Comparison of ENCODE assay signal across 7 cellular contexts in genomic region chr2:111119847-111120252, GRCh38. TPM values are rescaled to one million over a fixed set of nuclear protein-coding genes. Genes with fewer than 3 reads are reported as not detected.
A peak's percentile ranks its signal among the peaks of the same experiment; 100 is the strongest.
DNase-seq lines count a peak whose midpoint lies in the region; ATAC-seq and TF ChIP-seq lines count a peak whose summit lies in the region.

No MANE protein-coding gene starts in this region.

- peaks cover 27% of the 10 kb centered on the region for H3K36me3 Mint-ChIP-seq in T-helper 1 cell treated with Interleukin-12 subunit alpha and Interleukin-12 subunit beta and Interleukin-4 antibody, amounts not matched to agents 30 μg/mL and 1 μg/mL, for 36 hours (ENCODE audit: low read depth)

- H4K20me1 ChIP-seq in HCT116 (ENCODE audit: insufficient read depth), result peaks cover 5% of the 10 kb centered on the region; the same call in 1 of the 2 replicates

- H3K27me3 Mint-ChIP-seq in T-helper 1 cell treated with Interleukin-12 subunit alpha and Interleukin-12 subunit beta and Interleukin-4 antibody, amounts not matched to agents 30 μg/mL and 1 μg/mL, for 36 hours (ENCODE audit: low read depth), result peaks cover 53% of the 10 kb centered on the region

- peak overlapping the region; percentile 41 for H2AFZ ChIP-seq in HCT116 (ENCODE audit: low read depth, low read length, poor library complexity, severe bottlenecking)

- no peaks in the 10 kb centered on the region for H3K9me2 ChIP-seq in HCT116 (ENCODE audit: insufficient read depth)

- TF ChIP-seq CTCF in HCT116 (IDR thresholded peaks at IDR 0.05 in 2 of 3, conservative IDR thresholded peaks at IDR 0.05 in 1 of 3; ENCODE audit: borderline replicate concordance in 1 of 3, insufficient read depth in 1 of 3, low read depth in 2 of 3, low read length in 2 of 3) (no peak), fibroblast of pulmonary artery (IDR thresholded peaks at IDR 0.05; ENCODE audit: low read length, missing control alignments) (no peak), gastrocnemius medialis (IDR thresholded peaks at IDR 0.05 in 4 of 5, conservative IDR thresholded peaks at IDR 0.05 in 1 of 5) (no peak)

- CTCF ChIA-PET in HCT116 (lab: Charles Lee), result interaction anchor here (1.2 kb wide), 1 partner anchor 91 kb away, joined by 3 read pairs; no protein-coding TSS in a partner anchor

- H3K9me3 Mint-ChIP-seq in T-helper 1 cell treated with Interleukin-12 subunit alpha and Interleukin-12 subunit beta and Interleukin-4 antibody, amounts not matched to agents 30 μg/mL and 1 μg/mL, for 36 hours, result no peaks in the 10 kb centered on the region

- H3K4me1 Mint-ChIP-seq in T-helper 1 cell treated with Interleukin-12 subunit alpha and Interleukin-12 subunit beta and Interleukin-4 antibody, amounts not matched to agents 30 μg/mL and 1 μg/mL, for 36 hours (ENCODE audit: low read depth), result peaks cover 46% of the 10 kb centered on the region

- peak overlapping the region; percentile 51; the same call in 1 of the 2 replicates for H3K27ac ChIP-seq in HCT116 (ENCODE audit: low read depth, low read length)
- H3K27ac ChIP-seq in gastrocnemius medialis, result peak overlapping the region; percentile 77 to 99 (median 90)

- intact Hi-C loops in HCT116 (cut with micrococcal nuclease) (loop anchor here (5.0 kb wide), 1 partner anchor 443 kb away; the partner anchor contains the start of gene BUB1), gastrocnemius medialis (cut with DNase I; ENCODE audit: low total_unique reads) (loop anchor here (1.0 to 10.0 kb wide), 4 partner anchors 19 to 585 kb away; no protein-coding TSS in a partner anchor)

- BruUV-seq in HCT116 (replicated peaks; lab: Mats Ljungman, UMichigan), result no TSS peak

- H3K36me3 ChIP-seq in HCT116 (ENCODE audit: control insufficient read depth in 1 of 2, insufficient read depth in 2 of 2, low read length in 2 of 2) (peaks cover 4 to 12% of the 10 kb centered on the region in 2 experiments; a peak in 2 of 4 replicates), gastrocnemius medialis (peaks cover 0 to 11% of the 10 kb centered on the region in 2 donors)

- TF ChIP-seq RAD21 in HCT116 (IDR thresholded peaks at IDR 0.05; ENCODE audit: low read depth), result no peak

- in situ Hi-C loops in gastrocnemius medialis (cut with MboI; ENCODE audit: low sequenced_read_pairs in 4 of 4) (loop anchor here (10.0 to 25.0 kb wide), 3 partner anchors 567 to 592 kb away; no protein-coding TSS in a partner anchor), G401 (cut with HindIII; ENCODE audit: low sequenced_read_pairs) (no loop called here)

- no peak for DNase-seq in HCT116 (ENCODE audit: low read depth, low spot score)
- DNase-seq in fibroblast of pulmonary artery (ENCODE audit: low read depth), result no peak
- no peak for DNase-seq in gastrocnemius medialis
- no peak for DNase-seq in NCI-H1048 (lab: John Stamatoyannopoulos, UW)
- DNase-seq in NCI-H1417 treated with DMSO at 0.1 percent for 48 hours (lab: John Stamatoyannopoulos, UW), result no peak
- no peak for DNase-seq in G401 (ENCODE audit: low spot score)

- POLR2A ChIA-PET in HCT116 (lab: Charles Lee), result interaction anchor here (0.7 kb wide), 1 partner anchor 548 kb away, joined by 3 read pairs; no protein-coding TSS in a partner anchor

- peak overlapping the region; percentile 40 to 93 for H3K4me3 ChIP-seq in HCT116 (replicated peaks in 1 of 2; ENCODE audit: low read depth in 1 of 2, low read length in 2 of 2)
- H3K4me3 ChIP-seq in fibroblast of pulmonary artery (replicated peaks; ENCODE audit: low read depth, low read length), result peak overlapping the region; percentile 56
- H3K4me3 ChIP-seq in gastrocnemius medialis, result peak overlapping the region; percentile 59 to 98 (median 82)

- TF ChIP-seq POLR2A in HCT116 (IDR thresholded peaks at IDR 0.05; ENCODE audit: borderline replicate concordance, extremely low read depth, insufficient read depth, insufficient read length), result no peak
- TF ChIP-seq POLR2A in gastrocnemius medialis (IDR thresholded peaks at IDR 0.05), result no peak

- H3K9me3 ChIP-seq in HCT116 (ENCODE audit: control insufficient read depth in 1 of 2, insufficient read depth in 1 of 2, low read depth in 1 of 2, low read length in 2 of 2) (no peaks in the 10 kb centered on the region), gastrocnemius medialis (no peaks in the 10 kb centered on the region)

- RAD21 ChIA-PET in HCT116 (lab: Charles Lee; ENCODE audit: low non-redundant PET in 1 of 2, low total read pairs in 2 of 2, uncharacterized antibody in 2 of 2, unreplicated experiment in 2 of 2), result no interaction called here

- peak overlapping the region; percentile 72 for H3K27ac Mint-ChIP-seq in T-helper 1 cell treated with Interleukin-12 subunit alpha and Interleukin-12 subunit beta and Interleukin-4 antibody, amounts not matched to agents 30 μg/mL and 1 μg/mL, for 36 hours

- H3K79me2 ChIP-seq in HCT116 (ENCODE audit: insufficient read depth, low read length), result peaks cover 33% of the 10 kb centered on the region

- peak overlapping the region; percentile 91 for H3K9ac ChIP-seq in HCT116 (ENCODE audit: low read length)

- H3K27me3 ChIP-seq in HCT116 (ENCODE audit: insufficient read depth, low read length) (no peaks in the 10 kb centered on the region), gastrocnemius medialis (peaks cover 0 to 5% (median 0%) of the 10 kb centered on the region in 3 donors)

- peaks cover 33 to 61% of the 10 kb centered on the region in 2 experiments for H3K4me1 ChIP-seq in HCT116 (ENCODE audit: control insufficient read depth in 1 of 2, insufficient read depth in 2 of 2, low read length in 2 of 2)
- H3K4me1 ChIP-seq in gastrocnemius medialis, result peaks cover 26 to 34% of the 10 kb centered on the region in 2 donors

- ATAC-seq in HCT116, result no peak
- ATAC-seq in gastrocnemius medialis, result no peak

- peak overlapping the region; percentile 100 for H3K4me2 ChIP-seq in HCT116 (ENCODE audit: low read length)

- H3K4me3 Mint-ChIP-seq in T-helper 1 cell treated with Interleukin-12 subunit alpha and Interleukin-12 subunit beta and Interleukin-4 antibody, amounts not matched to agents 30 μg/mL and 1 μg/mL, for 36 hours, result peak overlapping the region; percentile 87

TF ChIP-seq in HCT116, 20 proteins besides CTCF, POLR2A, EP300 and RAD21:
- TF ChIP-seq, protein P1, sequence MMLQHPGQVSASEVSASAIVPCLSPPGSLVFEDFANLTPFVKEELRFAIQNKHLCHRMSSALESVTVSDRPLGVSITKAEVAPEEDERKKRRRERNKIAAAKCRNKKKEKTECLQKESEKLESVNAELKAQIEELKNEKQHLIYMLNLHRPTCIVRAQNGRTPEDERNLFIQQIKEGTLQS (IDR thresholded peaks at IDR 0.05), result no peak
- TF ChIP-seq EZH2 (IDR thresholded peaks at IDR 0.05) (no peak), MAX (IDR thresholded peaks at IDR 0.05) (no peak), ELF1 (IDR thresholded peaks at IDR 0.05; ENCODE audit: borderline replicate concordance, low read depth) (no peak), TCF7L2 (IDR thresholded peaks at IDR 0.05; ENCODE audit: borderline replicate concordance, extremely low read depth, insufficient read depth, insufficient read length) (no peak), EZH2phosphoT487 (IDR thresholded peaks at IDR 0.05; ENCODE audit: borderline replicate concordance) (no peak), ZFX (IDR thresholded peaks at IDR 0.05) (no peak), CBX3 (IDR thresholded peaks at IDR 0.05; ENCODE audit: low read depth) (no peak), CEBPB (IDR thresholded peaks at IDR 0.05; ENCODE audit: low read depth) (no peak), SRF (IDR thresholded peaks at IDR 0.05; ENCODE audit: low read depth) (no peak), YY1 (IDR thresholded peaks at IDR 0.05; ENCODE audit: extremely low read depth, insufficient replicate concordance, low read depth, low read length) (no peak), SP1 (IDR thresholded peaks at IDR 0.05; ENCODE audit: low read depth) (no peak), POLR2AphosphoS5 (IDR thresholded peaks at IDR 0.05; ENCODE audit: low read depth, low read length) (no peak), JUND (IDR thresholded peaks at IDR 0.05) (no peak), ZNF274 (IDR thresholded peaks at IDR 0.05; ENCODE audit: low read depth, low read length) (no peak), EGR1 (IDR thresholded peaks at IDR 0.05; ENCODE audit: low read depth) (no peak), SIN3A (IDR thresholded peaks at IDR 0.05; ENCODE audit: low read depth) (no peak), FOSL1 (IDR thresholded peaks at IDR 0.05; ENCODE audit: low read depth) (no peak)
- TF ChIP-seq, protein P2, sequence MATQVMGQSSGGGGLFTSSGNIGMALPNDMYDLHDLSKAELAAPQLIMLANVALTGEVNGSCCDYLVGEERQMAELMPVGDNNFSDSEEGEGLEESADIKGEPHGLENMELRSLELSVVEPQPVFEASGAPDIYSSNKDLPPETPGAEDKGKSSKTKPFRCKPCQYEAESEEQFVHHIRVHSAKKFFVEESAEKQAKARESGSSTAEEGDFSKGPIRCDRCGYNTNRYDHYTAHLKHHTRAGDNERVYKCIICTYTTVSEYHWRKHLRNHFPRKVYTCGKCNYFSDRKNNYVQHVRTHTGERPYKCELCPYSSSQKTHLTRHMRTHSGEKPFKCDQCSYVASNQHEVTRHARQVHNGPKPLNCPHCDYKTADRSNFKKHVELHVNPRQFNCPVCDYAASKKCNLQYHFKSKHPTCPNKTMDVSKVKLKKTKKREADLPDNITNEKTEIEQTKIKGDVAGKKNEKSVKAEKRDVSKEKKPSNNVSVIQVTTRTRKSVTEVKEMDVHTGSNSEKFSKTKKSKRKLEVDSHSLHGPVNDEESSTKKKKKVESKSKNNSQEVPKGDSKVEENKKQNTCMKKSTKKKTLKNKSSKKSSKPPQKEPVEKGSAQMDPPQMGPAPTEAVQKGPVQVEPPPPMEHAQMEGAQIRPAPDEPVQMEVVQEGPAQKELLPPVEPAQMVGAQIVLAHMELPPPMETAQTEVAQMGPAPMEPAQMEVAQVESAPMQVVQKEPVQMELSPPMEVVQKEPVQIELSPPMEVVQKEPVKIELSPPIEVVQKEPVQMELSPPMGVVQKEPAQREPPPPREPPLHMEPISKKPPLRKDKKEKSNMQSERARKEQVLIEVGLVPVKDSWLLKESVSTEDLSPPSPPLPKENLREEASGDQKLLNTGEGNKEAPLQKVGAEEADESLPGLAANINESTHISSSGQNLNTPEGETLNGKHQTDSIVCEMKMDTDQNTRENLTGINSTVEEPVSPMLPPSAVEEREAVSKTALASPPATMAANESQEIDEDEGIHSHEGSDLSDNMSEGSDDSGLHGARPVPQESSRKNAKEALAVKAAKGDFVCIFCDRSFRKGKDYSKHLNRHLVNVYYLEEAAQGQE (IDR thresholded peaks at IDR 0.05; ENCODE audit: low read depth), result no peak

RNA-seq across cellular contexts. Expression of gene BCL2L11, which starts 0.9 kb away (rescaled TPM):
- 17.8 TPM for total RNA-seq in HCT116 (2021; ENCODE audit: unreplicated experiment)
- polyA plus RNA-seq in HCT116 (2012), result 6.8 and 7.9 TPM in 2 replicates
- total RNA-seq in gastrocnemius medialis, result 10 to 100 TPM in 2 of 4 donors, 1 to 10 TPM in 2; 4.8 to 18.8 (median 13.7) TPM
- 2.4 and 9.7 TPM in 2 replicates for total RNA-seq in G401 (2014; rRNA removed; shearing (Covaris generic))
